Comparison of ENCODE assay signal across 22 cellular contexts in genomic region chr4:66991521-66991920, GRCh38.
"Had no signal": no experiment of that assay in that cellular context is flagged by ENCODE, and none has a peak within 500 bp of the region (broad histone marks: within the 10 kb centered on the region; RNA-seq: fewer than 3 reads in every experiment).

No MANE protein-coding gene starts in this region.

- H3K27ac Mint-ChIP-seq: immature natural killer cell; memory B cell; mesothelial cell of epicardium; natural killer cell treated with Interleukin-12 subunit alpha and Interleukin-12 subunit beta and Interleukin-15 and Interleukin-18, amount 100 ng/mL, for 72 hours; neural progenitor cell; progenitor cell of endocrine pancreas; stimulated activated effector memory CD8-positive, alpha-beta T cell treated with anti-CD3 and anti-CD28 coated beads, Interleukin-12 subunit alpha, Interleukin-12 subunit beta, amount 100 ng/mL, for 72 hours; stimulated activated naive CD8-positive, alpha-beta T cell treated with anti-CD3 and anti-CD28 coated beads, Interleukin-15, Interleukin-2, amounts not matched to agents 100 ng/mL and 50 ng/mL, for 24 hours had no signal

- H3K36me3 Mint-ChIP-seq: immature natural killer cell; memory B cell; neural progenitor cell; stimulated activated effector memory CD8-positive, alpha-beta T cell treated with anti-CD3 and anti-CD28 coated beads, Interleukin-12 subunit alpha, Interleukin-12 subunit beta, amount 100 ng/mL, for 72 hours had no signal

- H3K27me3 Mint-ChIP-seq: memory B cell; natural killer cell treated with Interleukin-12 subunit alpha and Interleukin-12 subunit beta and Interleukin-15 and Interleukin-18, amount 100 ng/mL, for 72 hours; progenitor cell of endocrine pancreas; stimulated activated naive CD8-positive, alpha-beta T cell treated with anti-CD3 and anti-CD28 coated beads, Interleukin-15, Interleukin-2, amounts not matched to agents 100 ng/mL and 50 ng/mL, for 24 hours had no signal

- H3K4me1 ChIP-seq: left lung, lower lobe of right lung, pancreas, transverse colon had no signal

- H3K4me3 Mint-ChIP-seq: immature natural killer cell; memory B cell; mesothelial cell of epicardium; natural killer cell treated with Interleukin-12 subunit alpha and Interleukin-12 subunit beta and Interleukin-15 and Interleukin-18, amount 100 ng/mL, for 72 hours; neural progenitor cell; stimulated activated effector memory CD8-positive, alpha-beta T cell treated with anti-CD3 and anti-CD28 coated beads, Interleukin-12 subunit alpha, Interleukin-12 subunit beta, amount 100 ng/mL, for 72 hours; stimulated activated naive CD8-positive, alpha-beta T cell treated with anti-CD3 and anti-CD28 coated beads, Interleukin-15, Interleukin-2, amounts not matched to agents 100 ng/mL and 50 ng/mL, for 24 hours had no signal

- H3K27me3 ChIP-seq: dorsolateral prefrontal cortex, left lung, neural progenitor cell, pancreas, transverse colon had no signal

- H3K9ac ChIP-seq: neural progenitor cell had no signal

- H3K27ac ChIP-seq: coronary artery, dorsolateral prefrontal cortex, left lung, lower lobe of right lung, neural progenitor cell, pancreas, thoracic aorta, transverse colon had no signal

- H3K36me3 ChIP-seq: left lung, lower lobe of right lung, neural progenitor cell, pancreas, thoracic aorta, transverse colon had no signal

- H3K4me1 Mint-ChIP-seq: immature natural killer cell; memory B cell; neural progenitor cell; stimulated activated effector memory CD8-positive, alpha-beta T cell treated with anti-CD3 and anti-CD28 coated beads, Interleukin-12 subunit alpha, Interleukin-12 subunit beta, amount 100 ng/mL, for 72 hours had no signal

- H2AFZ ChIP-seq: neural progenitor cell had no signal

- H3K9me3 ChIP-seq: lower lobe of right lung, pancreas had no signal

- DNase-seq: dorsolateral prefrontal cortex; effector CD8-positive, alpha-beta T cell; immature natural killer cell; left lung; lower lobe of right lung; nucleus accumbens; pancreas; right cardiac atrium; stimulated activated CD4-positive, alpha-beta T cell treated with anti-CD3 and anti-CD28 coated beads, Interleukin-4, amount 100 ng/mL, for 1 hour; stimulated activated CD8-positive, alpha-beta memory T cell treated with anti-CD3 and anti-CD28 coated beads, Interleukin-4, amount 100 ng/mL, for 48 hours; transverse colon had no signal

- H3K4me3 ChIP-seq: coronary artery, dorsolateral prefrontal cortex, left lung, lower lobe of right lung, neural progenitor cell, pancreas, smooth muscle cell, thoracic aorta, transverse colon had no signal

- ATAC-seq: esophagus mucosa; left lung; lower lobe of right lung; natural killer cell treated with Interleukin-12 subunit alpha and Interleukin-12 subunit beta and Interleukin-15 and Interleukin-18, amount 100 ng/mL, for 72 hours; pancreas; right cardiac atrium; stimulated activated effector memory CD8-positive, alpha-beta T cell treated with anti-CD3 and anti-CD28 coated beads, Interleukin-12 subunit alpha, Interleukin-12 subunit beta, amount 100 ng/mL, for 72 hours had no signal

- H3K4me2 ChIP-seq: neural progenitor cell, smooth muscle cell had no signal
